Comparison of ENCODE assay signal across 2 cellular contexts in the genomic region with DNA sequence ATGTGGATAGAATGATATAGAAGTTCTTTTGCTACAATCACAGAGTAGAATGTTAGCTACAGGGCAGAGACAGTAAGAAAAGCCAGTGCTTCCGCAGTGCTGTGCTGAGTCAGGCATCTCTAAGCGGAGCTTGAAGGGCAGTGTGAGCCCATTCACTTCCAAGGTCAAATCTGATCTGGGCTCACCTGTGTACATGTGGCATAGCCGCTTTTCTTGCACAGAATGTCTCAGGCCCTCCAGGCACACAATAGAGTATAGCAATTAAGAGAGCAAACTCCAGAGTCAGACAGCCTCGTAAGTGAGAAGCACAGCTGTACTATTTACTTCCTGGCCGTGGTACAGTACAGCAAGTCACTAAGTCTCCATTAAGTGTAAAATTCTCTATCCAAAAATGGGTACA.
TF ChIP-seq lines count a peak whose summit lies in the region.

No MANE protein-coding gene starts in this region.

TF ChIP-seq in GM12891, 5 proteins besides CTCF, POLR2A, EP300 and RAD21:
- no peak for TF ChIP-seq POU2F2 (IDR thresholded peaks at IDR 0.05; ENCODE audit: low read depth, low read length)
- TF ChIP-seq SPI1 (IDR thresholded peaks at IDR 0.05; ENCODE audit: low read depth, low read length) = no peak
- no peak for TF ChIP-seq PAX5 (IDR thresholded peaks at IDR 0.05; ENCODE audit: insufficient read depth, low read length, severe bottlenecking)
- no peak for TF ChIP-seq POLR2AphosphoS5 (IDR thresholded peaks at IDR 0.05; ENCODE audit: low read depth, low read length)
- no peak for TF ChIP-seq TAF1 (IDR thresholded peaks at IDR 0.05; ENCODE audit: low read depth, low read length)

TF ChIP-seq in HepG2, 621 proteins besides CTCF, POLR2A, EP300 and RAD21:
- TF ChIP-seq, protein P1, sequence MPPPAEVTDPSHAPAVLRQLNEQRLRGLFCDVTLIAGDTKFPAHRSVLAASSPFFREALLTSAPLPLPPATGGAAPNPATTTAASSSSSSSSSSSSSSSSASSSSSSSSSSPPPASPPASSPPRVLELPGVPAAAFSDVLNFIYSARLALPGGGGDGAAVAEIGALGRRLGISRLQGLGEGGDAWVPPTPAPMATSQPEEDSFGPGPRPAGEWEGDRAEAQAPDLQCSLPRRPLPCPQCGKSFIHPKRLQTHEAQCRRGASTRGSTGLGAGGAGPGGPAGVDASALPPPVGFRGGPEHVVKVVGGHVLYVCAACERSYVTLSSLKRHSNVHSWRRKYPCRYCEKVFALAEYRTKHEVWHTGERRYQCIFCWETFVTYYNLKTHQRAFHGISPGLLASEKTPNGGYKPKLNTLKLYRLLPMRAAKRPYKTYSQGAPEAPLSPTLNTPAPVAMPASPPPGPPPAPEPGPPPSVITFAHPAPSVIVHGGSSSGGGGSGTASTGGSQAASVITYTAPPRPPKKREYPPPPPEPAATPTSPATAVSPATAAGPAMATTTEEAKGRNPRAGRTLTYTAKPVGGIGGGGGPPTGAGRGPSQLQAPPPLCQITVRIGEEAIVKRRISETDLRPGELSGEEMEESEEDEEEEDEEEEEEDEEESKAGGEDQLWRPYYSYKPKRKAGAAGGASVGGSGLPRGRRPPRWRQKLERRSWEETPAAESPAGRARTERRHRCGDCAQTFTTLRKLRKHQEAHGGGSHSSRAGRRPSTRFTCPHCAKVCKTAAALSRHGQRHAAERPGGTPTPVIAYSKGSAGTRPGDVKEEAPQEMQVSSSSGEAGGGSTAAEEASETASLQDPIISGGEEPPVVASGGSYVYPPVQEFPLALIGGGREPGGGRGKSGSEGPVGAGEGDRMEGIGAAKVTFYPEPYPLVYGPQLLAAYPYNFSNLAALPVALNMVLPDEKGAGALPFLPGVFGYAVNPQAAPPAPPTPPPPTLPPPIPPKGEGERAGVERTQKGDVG (CRISPR knock-in tag; IDR thresholded peaks at IDR 0.05; ENCODE audit: borderline replicate concordance) = 0 out of 2 replicates have a peak, but pooled peaks have one; percentile 28
- TF ChIP-seq RBM22 (optimal IDR thresholded peaks at IDR 0.05; ENCODE audit: low read length) (peak; percentile 64), PAF1 (CRISPR knock-in tag; IDR thresholded peaks at IDR 0.05) (no peak), MAFK (conservative IDR thresholded peaks at IDR 0.05 in 1 of 2, IDR thresholded peaks at IDR 0.05 in 1 of 2; ENCODE audit: low read length in 2 of 2) (peak in 1 of 2 experiments; percentile 29; a peak in 1 of 4 replicates), HCFC1 (IDR thresholded peaks at IDR 0.05; ENCODE audit: low read depth, low read length) (no peak), MATR3 (CRISPR knock-in tag; IDR thresholded peaks at IDR 0.05) (no peak), ZNF629 (CRISPR knock-in tag; conservative IDR thresholded peaks at IDR 0.05) (peak; percentile 65)
- TF ChIP-seq, protein P2, sequence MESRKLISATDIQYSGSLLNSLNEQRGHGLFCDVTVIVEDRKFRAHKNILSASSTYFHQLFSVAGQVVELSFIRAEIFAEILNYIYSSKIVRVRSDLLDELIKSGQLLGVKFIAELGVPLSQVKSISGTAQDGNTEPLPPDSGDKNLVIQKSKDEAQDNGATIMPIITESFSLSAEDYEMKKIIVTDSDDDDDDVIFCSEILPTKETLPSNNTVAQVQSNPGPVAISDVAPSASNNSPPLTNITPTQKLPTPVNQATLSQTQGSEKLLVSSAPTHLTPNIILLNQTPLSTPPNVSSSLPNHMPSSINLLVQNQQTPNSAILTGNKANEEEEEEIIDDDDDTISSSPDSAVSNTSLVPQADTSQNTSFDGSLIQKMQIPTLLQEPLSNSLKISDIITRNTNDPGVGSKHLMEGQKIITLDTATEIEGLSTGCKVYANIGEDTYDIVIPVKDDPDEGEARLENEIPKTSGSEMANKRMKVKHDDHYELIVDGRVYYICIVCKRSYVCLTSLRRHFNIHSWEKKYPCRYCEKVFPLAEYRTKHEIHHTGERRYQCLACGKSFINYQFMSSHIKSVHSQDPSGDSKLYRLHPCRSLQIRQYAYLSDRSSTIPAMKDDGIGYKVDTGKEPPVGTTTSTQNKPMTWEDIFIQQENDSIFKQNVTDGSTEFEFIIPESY (CRISPR knock-in tag; IDR thresholded peaks at IDR 0.05) = 0 out of 2 replicates have a peak, but pooled peaks have one; percentile 22
- TF ChIP-seq, protein P3, sequence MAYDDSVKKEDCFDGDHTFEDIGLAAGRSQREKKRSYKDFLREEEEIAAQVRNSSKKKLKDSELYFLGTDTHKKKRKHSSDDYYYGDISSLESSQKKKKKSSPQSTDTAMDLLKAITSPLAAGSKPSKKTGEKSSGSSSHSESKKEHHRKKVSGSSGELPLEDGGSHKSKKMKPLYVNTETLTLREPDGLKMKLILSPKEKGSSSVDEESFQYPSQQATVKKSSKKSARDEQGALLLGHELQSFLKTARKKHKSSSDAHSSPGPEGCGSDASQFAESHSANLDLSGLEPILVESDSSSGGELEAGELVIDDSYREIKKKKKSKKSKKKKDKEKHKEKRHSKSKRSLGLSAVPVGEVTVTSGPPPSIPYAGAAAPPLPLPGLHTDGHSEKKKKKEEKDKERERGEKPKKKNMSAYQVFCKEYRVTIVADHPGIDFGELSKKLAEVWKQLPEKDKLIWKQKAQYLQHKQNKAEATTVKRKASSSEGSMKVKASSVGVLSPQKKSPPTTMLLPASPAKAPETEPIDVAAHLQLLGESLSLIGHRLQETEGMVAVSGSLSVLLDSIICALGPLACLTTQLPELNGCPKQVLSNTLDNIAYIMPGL (CRISPR knock-in tag; IDR thresholded peaks at IDR 0.05; ENCODE audit: borderline replicate concordance in 1 of 2, low read depth in 1 of 2) = no peak
TF ChIP-seq in HepG2: peak in this region for 5.
